6 cellular contexts compared by ENCODE assay signal in the genomic region with DNA sequence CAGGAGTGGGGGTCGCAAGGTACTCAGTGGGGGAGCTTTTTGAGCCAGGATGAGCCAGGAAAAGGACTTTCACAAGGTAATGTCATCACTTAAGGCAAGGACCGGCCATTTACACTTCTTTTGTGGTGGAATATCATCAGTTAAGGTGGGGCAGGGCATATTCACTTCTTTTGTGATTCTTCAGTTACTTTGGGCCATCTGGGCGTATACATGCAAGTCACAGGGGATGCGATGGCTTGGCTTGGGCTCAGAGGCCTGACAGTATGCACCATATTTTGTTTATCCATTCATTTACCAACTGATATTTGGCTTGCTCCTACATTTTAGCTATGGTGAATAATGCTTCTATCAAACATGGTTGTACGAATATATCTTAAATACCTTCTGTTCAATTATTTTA.
A peak's percentile ranks its signal among the peaks of the same experiment; 100 is the strongest.
DNase-seq lines count a peak whose midpoint lies in the region; ATAC-seq and TF ChIP-seq lines count a peak whose summit lies in the region.
"Not testable (repeated sequence)": the region's sequence is repeated elsewhere in the genome, so short reads cannot be mapped to it uniquely, and the experiment has no call there.

No MANE protein-coding gene starts in this region.

- H3K27me3 ChIP-seq in GM23338 (ENCODE audit: insufficient read depth); HUES6 (ENCODE audit: control insufficient read depth, insufficient read depth, low read length); iPS-15b (ENCODE audit: control insufficient read depth, insufficient read depth, low read length); mesendoderm (ENCODE audit: insufficient read depth, low read length, poor library complexity): not testable (repeated sequence)

- not testable (repeated sequence) for TF ChIP-seq CTCF in GM23338 (conservative IDR thresholded peaks at IDR 0.05; ENCODE audit: low read depth in 2 of 2); WTC11 (IDR thresholded peaks at IDR 0.05); endothelial cell (IDR thresholded peaks at IDR 0.05; ENCODE audit: unreplicated experiment)

- H3K18ac ChIP-seq in mesendoderm (ENCODE audit: low read length) = not testable (repeated sequence)

- H3K4me3 ChIP-seq in GM23338 = peak overlapping the region; percentile 62
- peak overlapping the region; percentile 47 for H3K4me3 ChIP-seq in HUES6 (ENCODE audit: low read depth, low read length)
- peak overlapping the region; percentile 38 for H3K4me3 ChIP-seq in iPS-15b (ENCODE audit: low read depth, low read length)
- not testable (repeated sequence) for H3K4me3 ChIP-seq in mesendoderm (ENCODE audit: low read length)

- DNase-seq in GM23338 (ENCODE audit: low spot score); WTC11 (ENCODE audit: low spot score); endothelial cell (ENCODE audit: low spot score): not testable (repeated sequence)
- peak; percentile 15 for DNase-seq in mesendoderm

- peak overlapping the region; percentile 42 for H3K56ac ChIP-seq in mesendoderm (ENCODE audit: low read length)

- not testable (repeated sequence) for H3K9me3 ChIP-seq in HUES6 (ENCODE audit: control insufficient read depth, insufficient read depth, low read depth, low read length); iPS-15b (ENCODE audit: control insufficient read depth, insufficient read depth, low read length)

- not testable (repeated sequence) for H4K5ac ChIP-seq in mesendoderm (ENCODE audit: low read length)

- H3K4me3 Mint-ChIP-seq in GM23338 (peak overlapping the region; percentile 94), WTC11 (peak overlapping the region; percentile 98), endothelial cell (ENCODE audit: unreplicated experiment) (peak overlapping the region; percentile 85)

- not testable (repeated sequence) for H2AK5ac ChIP-seq in mesendoderm (ENCODE audit: low read length)

- H3K4me2 ChIP-seq in GM23338 = peak overlapping the region; percentile 70
- not testable (repeated sequence) for H3K4me2 ChIP-seq in mesendoderm (ENCODE audit: low read length)

- not testable (repeated sequence) for H3K4ac ChIP-seq in mesendoderm (ENCODE audit: low read depth, low read length)

- H3K4me1 Mint-ChIP-seq in GM23338 (peaks cover 46% of the 10 kb centered on the region), WTC11 (peaks cover 58% of the 10 kb centered on the region), endothelial cell (ENCODE audit: unreplicated experiment) (peaks cover 35% of the 10 kb centered on the region)

- not testable (repeated sequence) for H3K9me2 ChIP-seq in GM23338 (ENCODE audit: insufficient read depth)

- H4K20me1 ChIP-seq in GM23338 (replicated peaks; ENCODE audit: insufficient read depth) = not testable (repeated sequence)

- H3K27ac Mint-ChIP-seq in GM23338 = peak overlapping the region; percentile 97
- H3K27ac Mint-ChIP-seq in WTC11 = peak overlapping the region; percentile 96
- H3K27ac Mint-ChIP-seq in endothelial cell (ENCODE audit: unreplicated experiment) = not testable (repeated sequence)

- H4K8ac ChIP-seq in mesendoderm (ENCODE audit: low read depth, low read length) = not testable (repeated sequence)

- H2BK5ac ChIP-seq in mesendoderm (ENCODE audit: low read length) = not testable (repeated sequence)

- H3K36me3 Mint-ChIP-seq in GM23338 (ENCODE audit: low read depth) (peaks cover 60% of the 10 kb centered on the region), WTC11 (peaks cover 47% of the 10 kb centered on the region)
- not testable (repeated sequence) for H3K36me3 Mint-ChIP-seq in endothelial cell (ENCODE audit: low read depth, unreplicated experiment)

- H2BK15ac ChIP-seq in mesendoderm (replicated peaks; ENCODE audit: low read depth) = not testable (repeated sequence)

- H2BK120ac ChIP-seq in mesendoderm (ENCODE audit: low read depth, low read length) = not testable (repeated sequence)

- H3K27me3 Mint-ChIP-seq in GM23338 (ENCODE audit: insufficient read depth, low read depth, poor library complexity) = peaks cover 45% of the 10 kb centered on the region
- not testable (repeated sequence) for H3K27me3 Mint-ChIP-seq in WTC11 (ENCODE audit: low read depth); endothelial cell (ENCODE audit: unreplicated experiment)

- peaks cover 40% of the 10 kb centered on the region for H3K4me1 ChIP-seq in GM23338 (ENCODE audit: insufficient read depth)
- H3K4me1 ChIP-seq in HUES6 (ENCODE audit: control insufficient read depth, insufficient read depth, low read length) = peaks cover 18% of the 10 kb centered on the region
- peaks cover 22% of the 10 kb centered on the region for H3K4me1 ChIP-seq in iPS-15b (ENCODE audit: control insufficient read depth, insufficient read depth, low read length)
- not testable (repeated sequence) for H3K4me1 ChIP-seq in mesendoderm (ENCODE audit: control insufficient read depth, low read depth, low read length)

- H3K27ac ChIP-seq in GM23338 (ENCODE audit: low read depth) = peak overlapping the region; percentile 98
- H3K27ac ChIP-seq in HUES6 (ENCODE audit: low read depth, low read length) = peak overlapping the region; percentile 85
- H3K27ac ChIP-seq in mesendoderm (ENCODE audit: low read depth, low read length) = not testable (repeated sequence)

- not testable (repeated sequence) for H3F3A ChIP-seq in GM23338 (replicated peaks; ENCODE audit: low read depth)

- no CpG with 5 or more reads among the region's 5 CpGs for WGBS in mesendoderm (ENCODE audit: extremely low coverage, insufficient coverage, low lambda C conversion rate)

- ATAC-seq in GM23338 = peak; percentile 32
- ATAC-seq in WTC11 = peak; percentile 33

- H2AFZ ChIP-seq in GM23338 = not testable (repeated sequence)

- peaks cover 63% of the 10 kb centered on the region for H3K79me2 ChIP-seq in GM23338 (replicated peaks; ENCODE audit: insufficient read depth)
- not testable (repeated sequence) for H3K79me2 ChIP-seq in mesendoderm (ENCODE audit: control insufficient read depth, insufficient read depth, low read length)

- CTCF ChIA-PET in WTC11 (lab: Charles Lee) = not testable (repeated sequence)

- H3K9me3 Mint-ChIP-seq in GM23338 = peaks cover 19% of the 10 kb centered on the region; the same call in 2 of the 3 replicates
- not testable (repeated sequence) for H3K9me3 Mint-ChIP-seq in WTC11; endothelial cell (ENCODE audit: unreplicated experiment)

- peak overlapping the region; percentile 59 for H3K9ac ChIP-seq in HUES6 (ENCODE audit: low read length)
- peak overlapping the region; percentile 41 for H3K9ac ChIP-seq in iPS-15b (ENCODE audit: low read depth, low read length)
- H3K9ac ChIP-seq in mesendoderm (ENCODE audit: low read length) = not testable (repeated sequence)

- not testable (repeated sequence) for H3K79me1 ChIP-seq in mesendoderm (ENCODE audit: low read length)

- not testable (repeated sequence) for H3K23ac ChIP-seq in mesendoderm (ENCODE audit: low read length)

- POLR2A ChIA-PET in WTC11 (lab: Charles Lee) = not testable (repeated sequence)

- not testable (repeated sequence) for H3K36me3 ChIP-seq in GM23338 (ENCODE audit: insufficient read depth); iPS-15b (ENCODE audit: control insufficient read depth, insufficient read depth, low read length); mesendoderm (ENCODE audit: control insufficient read depth, insufficient read depth, low read length)
- H3K36me3 ChIP-seq in HUES6 (ENCODE audit: control insufficient read depth, insufficient read depth, low read length) = peaks cover 30% of the 10 kb centered on the region

TF ChIP-seq in GM23338, 12 proteins besides CTCF, POLR2A, EP300 and RAD21:
- TF ChIP-seq NANOG (IDR thresholded peaks at IDR 0.05; ENCODE audit: borderline replicate concordance) = peak; percentile 80
